ENCODE assay signal across 8 cellular contexts in genomic region chr5:176237971-176238644, GRCh38. TPM values are rescaled to one million over a fixed set of nuclear protein-coding genes. Genes with fewer than 3 reads are reported as not detected.
DNase-seq lines count a peak whose midpoint lies in the region; ATAC-seq, FAIRE-seq and TF ChIP-seq lines count a peak whose summit lies in the region.
"Not testable (repeated sequence)": the region's sequence is repeated elsewhere in the genome, so short reads cannot be mapped to it uniquely, and the experiment has no call there.

Gene SIMC1 (plus strand): TSS chr5:176238424. CDS start chr5:176238509, 85 bp downstream.

- H3K36me3 Mint-ChIP-seq in GM23338 (ENCODE audit: low read depth); activated naive CD8-positive, alpha-beta T cell treated with anti-CD3 and anti-CD28 coated beads, Interleukin-2, amount 50 U/mL, for 24 hours (ENCODE audit: low read depth): not testable (repeated sequence)

- not testable (repeated sequence) for H2AFZ ChIP-seq in GM23338

- intact Hi-C loops in Right ventricle myocardium superior (cut with DNase I); pancreas (cut with DNase I): not testable (repeated sequence)

- H3K4me2 ChIP-seq in GM23338 = peak within 1 kb of the TSS; percentile 32; the same call in 1 of the 2 replicates

- H3K27ac Mint-ChIP-seq in GM23338; activated naive CD8-positive, alpha-beta T cell treated with anti-CD3 and anti-CD28 coated beads, Interleukin-2, amount 50 U/mL, for 24 hours: not testable (repeated sequence)

- not testable (repeated sequence) for H4K20me1 ChIP-seq in GM23338 (replicated peaks; ENCODE audit: insufficient read depth)

- not testable (repeated sequence) for H3K9me3 Mint-ChIP-seq in GM23338; activated naive CD8-positive, alpha-beta T cell treated with anti-CD3 and anti-CD28 coated beads, Interleukin-2, amount 50 U/mL, for 24 hours

- ATAC-seq in GM23338 (peak; percentile 67), Right ventricle myocardium superior (ENCODE audit: poor library complexity) (peak; percentile 88), pancreas (peak; percentile 81 to 88 (median 85))
- peak; percentile 67 for ATAC-seq in activated naive CD8-positive, alpha-beta T cell treated with anti-CD3 and anti-CD28 coated beads, Interleukin-2, amount 50 U/mL, for 24 hours
- not testable (repeated sequence) for ATAC-seq in thoracic aorta (ENCODE audit: insufficient number of reproducible peaks, low FRiP score, low read depth)

- TF ChIP-seq CTCF in GM10248 (IDR thresholded peaks at IDR 0.05; ENCODE audit: control extremely low read depth, extremely low read depth, low read depth, missing control alignments); GM23338 (conservative IDR thresholded peaks at IDR 0.05; ENCODE audit: low read depth in 2 of 2); pancreas (IDR thresholded peaks at IDR 0.05); thoracic aorta (IDR thresholded peaks at IDR 0.05): not testable (repeated sequence)

- not testable (repeated sequence) for H3K4me1 Mint-ChIP-seq in GM23338; activated naive CD8-positive, alpha-beta T cell treated with anti-CD3 and anti-CD28 coated beads, Interleukin-2, amount 50 U/mL, for 24 hours

- DNase-seq in GM10248 (ENCODE audit: extremely low spot score) (peak; percentile 74), GM23338 (ENCODE audit: low spot score) (peak; percentile 73), HuH-7 (ENCODE audit: low spot score) (peak; percentile 21), T-helper 22 cell (ENCODE audit: low read depth) (peak; percentile 44), Right ventricle myocardium superior (peak; percentile 57), pancreas (peak; percentile 18 to 82 (median 62))
- DNase-seq in activated naive CD8-positive, alpha-beta T cell treated with anti-CD3 and anti-CD28 coated beads, Interleukin-2, amount 50 U/mL, for 24 hours = peak; percentile 60
- not testable (repeated sequence) for DNase-seq in thoracic aorta (ENCODE audit: low spot score)

- not testable (repeated sequence) for H3F3A ChIP-seq in GM23338 (replicated peaks; ENCODE audit: low read depth)

- not testable (repeated sequence) for H3K79me2 ChIP-seq in GM23338 (replicated peaks; ENCODE audit: insufficient read depth)

- H3K9me2 ChIP-seq in GM23338 (ENCODE audit: insufficient read depth) = not testable (repeated sequence)

- not testable (repeated sequence) for H3K4me1 ChIP-seq in GM23338 (ENCODE audit: insufficient read depth); pancreas; thoracic aorta (ENCODE audit: control insufficient read depth in 1 of 2, low read depth in 2 of 2)

- not testable (repeated sequence) for H3K27ac ChIP-seq in GM23338 (ENCODE audit: low read depth); pancreas; thoracic aorta

- peak within 1 kb of the TSS; percentile 40; the same call in 1 of the 2 replicates for H3K4me3 ChIP-seq in GM23338
- peak within 1 kb of the TSS; percentile 28 to 51 (median 40) for H3K4me3 ChIP-seq in pancreas
- peak within 1 kb of the TSS; percentile 69 for H3K4me3 ChIP-seq in thoracic aorta

- not testable (repeated sequence) for FAIRE-seq in pancreas (lab: Jason Lieb, UNC)

- H3K27me3 ChIP-seq in GM23338 (ENCODE audit: insufficient read depth); pancreas; thoracic aorta (replicated peaks; ENCODE audit: insufficient read depth): not testable (repeated sequence)

- not testable (repeated sequence) for H3K9me3 ChIP-seq in pancreas, thoracic aorta

- CTCF ChIA-PET in GM10248 (lab: Yijun Ruan, JAX) = not testable (repeated sequence)

- H3K4me3 Mint-ChIP-seq in GM23338 = peak within 1 kb of the TSS; percentile 59
- peak within 1 kb of the TSS; percentile 64 for H3K4me3 Mint-ChIP-seq in activated naive CD8-positive, alpha-beta T cell treated with anti-CD3 and anti-CD28 coated beads, Interleukin-2, amount 50 U/mL, for 24 hours

- POLR2A ChIA-PET in GM10248 (lab: Yijun Ruan, JAX) = not testable (repeated sequence)

- not testable (repeated sequence) for H3K27me3 Mint-ChIP-seq in GM23338 (ENCODE audit: insufficient read depth, low read depth, poor library complexity); activated naive CD8-positive, alpha-beta T cell treated with anti-CD3 and anti-CD28 coated beads, Interleukin-2, amount 50 U/mL, for 24 hours

- not testable (repeated sequence) for H3K36me3 ChIP-seq in GM23338 (ENCODE audit: insufficient read depth); pancreas; thoracic aorta

- WGBS in pancreas, 2 donors = 3 to 7% methylated on average over 28 to 71 of the region's 81 CpGs

TF ChIP-seq in GM23338, 12 proteins besides CTCF, POLR2A, EP300 and RAD21:
- peak; percentile 25; the same call in 1 of the 2 replicates for TF ChIP-seq POLR2AphosphoS5 (IDR thresholded peaks at IDR 0.05; ENCODE audit: low read depth)

RNA-seq across cellular contexts. Expression of gene SIMC1, which starts in this region (rescaled TPM):
- 8.2 and 14.6 TPM in 2 replicates for total RNA-seq in GM23338 (2014; rRNA removed; shearing (Covaris generic))
- polyA plus RNA-seq in GM23338 (2016; fragmentation: Nextera tagmentation; extraction: Ambion mirVana) = 8.6 and 9.4 TPM in 2 replicates
- 3.6 TPM for total RNA-seq in Right ventricle myocardium superior
- total RNA-seq in pancreas = 10 to 100 TPM in 2 of 6 donors, 1 to 10 TPM in 4; 7.3 to 15.3 (median 8.7) TPM
- 1 to 10 TPM; 5.3 to 7.0 TPM for polyA plus RNA-seq in pancreas
- 10 to 100 TPM; 17.7 to 20.3 TPM for total RNA-seq in thoracic aorta
